In genomic region chr12:31325524-31325875, GRCh38 we compare ENCODE assay signal across 8 cellular contexts. TPM values are rescaled to one million over a fixed set of nuclear protein-coding genes. Genes with fewer than 3 reads are reported as not detected.
DNase-seq lines count a peak whose midpoint lies in the region; ATAC-seq and TF ChIP-seq lines count a peak whose summit lies in the region.

No MANE protein-coding gene starts in this region.

- TF ChIP-seq CTCF in CD8-positive, alpha-beta T cell (IDR thresholded peaks at IDR 0.05) = no peak
- TF ChIP-seq CTCF in left ventricle myocardium inferior (IDR thresholded peaks at IDR 0.05; ENCODE audit: borderline replicate concordance) = no peak

- peaks cover 11% of the 10 kb centered on the region for H3K36me3 Mint-ChIP-seq in CD8-positive, alpha-beta T cell
- H3K36me3 Mint-ChIP-seq in activated T-helper 17 cell treated with anti-CD3 and anti-CD28 coated beads, Interleukin-2, amount 50 U/mL, for 72 hours (ENCODE audit: low read depth) = peaks cover 58% of the 10 kb centered on the region

- CTCF ChIA-PET in CD8-positive, alpha-beta T cell (lab: Charles Lee) = interaction anchor here (1.6 kb wide), 1 partner anchor 54 kb away, joined by 7 read pairs; no protein-coding TSS in a partner anchor

- intact Hi-C loops in CD8-positive, alpha-beta T cell (cut with DNase I, micrococcal nuclease) = loop anchor here (2.0 to 10.0 kb wide), 6 partner anchors 48 to 1429 kb away; partner anchors contain the start of genes AMN1 (in 1 of the 2), IPO8 (in 1 of the 2) and YARS2 (in 1 of the 2)
- intact Hi-C loops in left ventricle myocardium inferior (cut with micrococcal nuclease) = no loop called here

- H3K27me3 ChIP-seq in CD8-positive, alpha-beta T cell (ENCODE audit: insufficient read depth, low read length) = no peaks in the 10 kb centered on the region
- H3K27me3 ChIP-seq in left ventricle myocardium inferior (ENCODE audit: low read depth) = no peaks in the 10 kb centered on the region

- H3K27me3 Mint-ChIP-seq in CD8-positive, alpha-beta T cell (ENCODE audit: low read depth) = no peaks in the 10 kb centered on the region
- no peaks in the 10 kb centered on the region for H3K27me3 Mint-ChIP-seq in activated T-helper 17 cell treated with anti-CD3 and anti-CD28 coated beads, Interleukin-2, amount 50 U/mL, for 72 hours

- peaks cover 25% of the 10 kb centered on the region for H3K4me1 ChIP-seq in CD8-positive, alpha-beta T cell (ENCODE audit: insufficient read depth, low read length)
- H3K4me1 ChIP-seq in left ventricle myocardium inferior = peaks cover 43% of the 10 kb centered on the region

- peak overlapping the region; percentile 96 for H3K27ac ChIP-seq in CD8-positive, alpha-beta T cell (ENCODE audit: low read depth, low read length)
- H3K27ac ChIP-seq in left ventricle myocardium inferior (replicated peaks) (peak overlapping the region; percentile 79), skin epidermis (peak overlapping the region; percentile 57 to 96 (median 89))

- ATAC-seq in CD8-positive, alpha-beta T cell = peak; percentile 1
- ATAC-seq in HG03432 (IDR thresholded peaks at IDR 0.05; ENCODE audit: unreplicated experiment) (peak; percentile 2), HG02938 (IDR thresholded peaks at IDR 0.05; ENCODE audit: unreplicated experiment) (no peak)
- ATAC-seq in activated T-helper 17 cell treated with anti-CD3 and anti-CD28 coated beads, Interleukin-2, amount 50 U/mL, for 72 hours (replicated peaks) = peak; percentile 2

- no peaks in the 10 kb centered on the region for H3K36me3 ChIP-seq in CD8-positive, alpha-beta T cell (ENCODE audit: insufficient read depth, low read length)
- H3K36me3 ChIP-seq in left ventricle myocardium inferior = no peaks in the 10 kb centered on the region

- H3K9me3 Mint-ChIP-seq in CD8-positive, alpha-beta T cell = no peaks in the 10 kb centered on the region
- H3K9me3 Mint-ChIP-seq in activated T-helper 17 cell treated with anti-CD3 and anti-CD28 coated beads, Interleukin-2, amount 50 U/mL, for 72 hours = no peaks in the 10 kb centered on the region

- H3K4me3 ChIP-seq in CD8-positive, alpha-beta T cell (ENCODE audit: low read depth, low read length) = peak overlapping the region; percentile 81
- H3K4me3 ChIP-seq in left ventricle myocardium inferior (peak overlapping the region; percentile 88), skin epidermis (peak overlapping the region; percentile 62 to 84 (median 78))

- peak overlapping the region; percentile 93 for H3K27ac Mint-ChIP-seq in CD8-positive, alpha-beta T cell
- H3K27ac Mint-ChIP-seq in activated T-helper 17 cell treated with anti-CD3 and anti-CD28 coated beads, Interleukin-2, amount 50 U/mL, for 72 hours = peak overlapping the region; percentile 97

- H3K4me3 Mint-ChIP-seq in CD8-positive, alpha-beta T cell = peak overlapping the region; percentile 92
- H3K4me3 Mint-ChIP-seq in activated T-helper 17 cell treated with anti-CD3 and anti-CD28 coated beads, Interleukin-2, amount 50 U/mL, for 72 hours = peak overlapping the region; percentile 93

- H3K4me1 Mint-ChIP-seq in CD8-positive, alpha-beta T cell (ENCODE audit: low read depth) = peaks cover 37% of the 10 kb centered on the region
- H3K4me1 Mint-ChIP-seq in activated T-helper 17 cell treated with anti-CD3 and anti-CD28 coated beads, Interleukin-2, amount 50 U/mL, for 72 hours = peaks cover 16% of the 10 kb centered on the region

- no peaks in the 10 kb centered on the region for H3K9me3 ChIP-seq in CD8-positive, alpha-beta T cell (ENCODE audit: low read length)
- no peaks in the 10 kb centered on the region for H3K9me3 ChIP-seq in left ventricle myocardium inferior (replicated peaks)

- DNase-seq in CD8-positive, alpha-beta T cell = peak in 3 of 7 experiments; percentile 20 to 34 (median 20)
- DNase-seq in left ventricle myocardium inferior (no peak), HCEC 1CT (no peak), COLO829 (ENCODE audit: low spot score) (no peak)

- POLR2A ChIA-PET in CD8-positive, alpha-beta T cell (lab: Charles Lee) = interaction anchor here (0.6 to 1.2 kb wide), 3 partner anchors 53 to 1430 kb away, joined by 3 to 6 read pairs (median 3); partner anchors contain the start of gene YARS2

RNA-seq across cellular contexts. Expression of gene SINHCAF, which starts 0.5 kb away (rescaled TPM):
- total RNA-seq in CD8-positive, alpha-beta T cell = 100 to 1,000 TPM in 1 of 2 experiments, 10 to 100 TPM in 1; 93.7 to 108 TPM
- total RNA-seq in activated T-helper 17 cell treated with anti-CD3 and anti-CD28 coated beads, Interleukin-2, amount 50 U/mL, for 72 hours = 100 to 1,000 TPM; 160 to 222 TPM
- total RNA-seq in left ventricle myocardium inferior = 6.6 TPM

Comparison
In these comparisons a context has a peak if more than half of its experiments do, and no peak if none do; other contexts are left out.
1. RNA of gene SINHCAF, which starts 0.5 kb away (total RNA-seq): 160 to 222 TPM in activated T-helper 17 cell treated with anti-CD3 and anti-CD28 coated beads, Interleukin-2, amount 50 U/mL, for 72 hours and 93.7 to 108 TPM in CD8-positive, alpha-beta T cell; 6.6 TPM in left ventricle myocardium inferior (single experiment); every median in the first group is over 10 times any median in the second.
2. Peak in every context shown above with its lines, with median percentiles within 50 percentile points of each other: H3K27ac ChIP-seq and H3K4me3 ChIP-seq.